ENCODE assay signal across 8 cellular contexts in genomic region chrX:84046403-84046984, GRCh38.
A peak's percentile ranks its signal among the peaks of the same experiment; 100 is the strongest.
DNase-seq lines count a peak whose midpoint lies in the region; ATAC-seq, FAIRE-seq and TF ChIP-seq lines count a peak whose summit lies in the region.

No MANE protein-coding gene starts in this region.

- H3K27me3 Mint-ChIP-seq in type B pancreatic cell = no peaks in the 10 kb centered on the region

- FAIRE-seq in GM12891 (lab: Jason Lieb, UNC) = peak; percentile 90

- no peaks in the 10 kb centered on the region for H3K36me3 Mint-ChIP-seq in type B pancreatic cell

- peak; percentile 81 for ATAC-seq in HG02610 (IDR thresholded peaks at IDR 0.05; ENCODE audit: unreplicated experiment)

- no peak for TF ChIP-seq POLR2A in GM12891 (IDR thresholded peaks at IDR 0.05; ENCODE audit: low read depth, low read length)

- no peak overlapping the region for H3K4me3 ChIP-seq in AG10803 (ENCODE audit: low read length)

- no peak overlapping the region for H3K27ac Mint-ChIP-seq in type B pancreatic cell

- no peak overlapping the region for H3K4me3 Mint-ChIP-seq in type B pancreatic cell

- DNase-seq in AG10803 (ENCODE audit: low read depth) (peak; percentile 33), GM12891 (ENCODE audit: insufficient read length, low spot score) (no peak), NCI-H1105 (lab: John Stamatoyannopoulos, UW) (peak; percentile 9), UCSD-AML1 (lab: John Stamatoyannopoulos, UW; ENCODE audit: unreplicated experiment) (peak; percentile 9), iPS DF 19.7 (ENCODE audit: low read depth, low spot score) (peak; percentile 12), type B pancreatic cell (ENCODE audit: extremely low spot score, unreplicated experiment) (peak; percentile 51)
- DNase-seq in NK-92 treated with Interleukin-12 subunit alpha and Interleukin-12 subunit beta, amount 100 ng/mL, for 24 hours (lab: John Stamatoyannopoulos, UW) = no peak

- peak; percentile 70 for TF ChIP-seq CTCF in AG10803 (conservative IDR thresholded peaks at IDR 0.05; ENCODE audit: low read length)
- peak; percentile 79 for TF ChIP-seq CTCF in type B pancreatic cell (conservative IDR thresholded peaks at IDR 0.05)

- H3K4me1 Mint-ChIP-seq in type B pancreatic cell (ENCODE audit: unreplicated experiment) = no peaks in the 10 kb centered on the region

- H3K9me3 Mint-ChIP-seq in type B pancreatic cell = no peaks in the 10 kb centered on the region

TF ChIP-seq in GM12891, 5 proteins besides CTCF, POLR2A, EP300 and RAD21:
- TF ChIP-seq TAF1 (IDR thresholded peaks at IDR 0.05; ENCODE audit: low read depth, low read length) (no peak), SPI1 (IDR thresholded peaks at IDR 0.05; ENCODE audit: low read depth, low read length) (no peak), POU2F2 (IDR thresholded peaks at IDR 0.05; ENCODE audit: low read depth, low read length) (no peak), PAX5 (IDR thresholded peaks at IDR 0.05; ENCODE audit: insufficient read depth, low read length, severe bottlenecking) (no peak), POLR2AphosphoS5 (IDR thresholded peaks at IDR 0.05; ENCODE audit: low read depth, low read length) (no peak)

Comparison
In these comparisons a context has a peak if more than half of its experiments do, and no peak if none do; other contexts are left out.
1. DNase-seq: peak in AG10803 (single experiment), NCI-H1105 (single experiment), UCSD-AML1 (single experiment), iPS DF 19.7 (single experiment) and type B pancreatic cell (single experiment); none in GM12891 (single experiment) and NK-92 treated with Interleukin-12 subunit alpha and Interleukin-12 subunit beta, amount 100 ng/mL, for 24 hours (single experiment).